In the genomic region with DNA sequence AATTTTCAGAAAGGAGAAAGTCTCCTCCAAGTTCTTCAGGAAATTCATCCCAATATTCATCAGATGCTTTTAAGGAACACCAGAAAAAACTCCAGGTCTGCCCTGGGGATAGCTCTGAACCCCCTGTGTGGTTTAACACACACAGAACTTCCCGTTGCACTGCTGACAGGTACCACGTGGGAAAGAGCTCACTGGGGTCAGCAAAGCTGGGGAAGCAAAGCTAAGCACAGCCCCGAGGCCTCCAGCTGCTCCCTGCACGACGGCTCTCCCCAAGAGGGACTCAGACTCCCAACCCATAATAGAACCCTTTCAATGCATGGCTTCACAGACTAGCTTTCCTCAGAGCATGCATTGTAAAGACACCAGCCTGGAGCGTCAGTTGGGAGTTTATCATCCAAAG, we compare ENCODE assay signal across 28 cellular contexts. TPM values are rescaled to one million over a fixed set of nuclear protein-coding genes. Genes with fewer than 3 reads are reported as not detected.
A peak's percentile ranks its signal among the peaks of the same experiment; 100 is the strongest.
DNase-seq lines count a peak whose midpoint lies in the region; ATAC-seq, FAIRE-seq and TF ChIP-seq lines count a peak whose summit lies in the region.
"Had no signal": no experiment of that assay in that cellular context is flagged by ENCODE, and none has a peak within 500 bp of the region (broad histone marks: within the 10 kb centered on the region; RNA-seq: fewer than 3 reads in every experiment).

No MANE protein-coding gene starts in this region.

- H3K4me1 ChIP-seq in HepG2 (ENCODE audit: insufficient read depth, low read length): peaks cover 74% of the 10 kb centered on the region
- H3K4me1 ChIP-seq: uterus had no signal

- 8% methylated on average over 6 of the region's 6 CpGs for WGBS in HepG2 (ENCODE audit: low lambda C conversion rate)

- H3K79me2 ChIP-seq in HepG2 (ENCODE audit: insufficient read depth, low read length): no peaks in the 10 kb centered on the region

- intact Hi-C loops in HepG2 (cut with micrococcal nuclease; ENCODE audit: unreplicated experiment): no loop called here
- intact Hi-C loops in sciatic nerve (cut with DNase I): no loop called here

- ATAC-seq in HepG2: peak; percentile 42
- no peak for ATAC-seq in sciatic nerve
- ATAC-seq: psoas muscle, T-helper 17 cell had no signal

- TF ChIP-seq CTCF in HepG2 (CRISPR knock-in tag; IDR thresholded peaks at IDR 0.05): no peak

- TF ChIP-seq EP300 in HepG2 (IDR thresholded peaks at IDR 0.05; ENCODE audit: low read depth in 2 of 2, low read length in 2 of 2) (no peak), HepG2 (CRISPR knock-in tag; IDR thresholded peaks at IDR 0.05; ENCODE audit: borderline replicate concordance) (no peak)

- no peak for TF ChIP-seq RAD21 in HepG2 (CRISPR knock-in tag; IDR thresholded peaks at IDR 0.05)

- POLR2A ChIA-PET in HepG2 (lab: Yijun Ruan, JAX): interaction anchor here (0.8 to 5.1 kb wide), 8 partner anchors 11 to 161 kb away, joined by 3 to 43 read pairs (median 4); partner anchors contain the start of genes ADI1 and RNASEH1

- H3K9me3 ChIP-seq in HepG2 (ENCODE audit: low read length): no peaks in the 10 kb centered on the region
- H3K9me3 ChIP-seq: neutrophil, psoas muscle, suprapubic skin, uterus had no signal

- H3K9ac ChIP-seq in HepG2 (ENCODE audit: insufficient read depth, low read depth, low read length): no peak overlapping the region

- no peak overlapping the region; a peak in 1 of 6 replicates for H3K4me3 ChIP-seq in HepG2 (replicated peaks in 1 of 3; ENCODE audit: insufficient read depth in 1 of 3, low read depth in 2 of 3, low read length in 3 of 3)
- H3K4me3 ChIP-seq: psoas muscle, SK-N-MC, suprapubic skin, uterus had no signal

- no TSS peak for BruUV-seq in HepG2 (replicated peaks; lab: Mats Ljungman, UMichigan)

- no peak for FAIRE-seq in HepG2 (lab: Jason Lieb, UNC)
- FAIRE-seq: GM12892 had no signal

- DNase-seq in NCI-H82 (lab: John Stamatoyannopoulos, UW) (peak; percentile 35), NCI-H82 treated with DMSO at 0.1 percent for 48 hours (lab: John Stamatoyannopoulos, UW; ENCODE audit: unreplicated experiment) (no peak), SK-MEL-5 (ENCODE audit: low read depth, low spot score) (peak; percentile 36), HepG2 (ENCODE audit: low spot score) (no peak), sciatic nerve (ENCODE audit: low spot score) (peak; percentile 34), HT-29 (ENCODE audit: low spot score) (no peak), NCI-H146 treated with DMSO at 0.1 percent for 48 hours (lab: John Stamatoyannopoulos, UW; ENCODE audit: unreplicated experiment) (no peak), NCI-H146 (lab: John Stamatoyannopoulos, UW) (no peak)
- DNase-seq: activated CD4-positive, alpha-beta T cell treated with anti-CD3 and anti-CD28 coated beads for 1 hour; activated gamma-delta T cell; activated T-cell treated with anti-CD3 and anti-CD28 coated beads for 4 hours; CD4-positive, alpha-beta T cell; effector memory CD4-positive, alpha-beta T cell; erythroblast; GOT3; mammary epithelial cell; NCI-H1105; NCI-H2081 treated with DMSO at 0.1 percent for 48 hours; NCI-H345; NCI-H748 treated with DMSO at 0.1 percent for 48 hours; stimulated activated naive CD4-positive, alpha-beta T cell; T-helper 17 cell had no signal

- CTCF ChIA-PET in HepG2 (lab: Yijun Ruan, JAX; ENCODE audit: low intra/inter-chr PET ratio, low total read pairs): no interaction called here

- H3K27me3 ChIP-seq in HepG2 (ENCODE audit: control insufficient read depth in 1 of 2, insufficient read depth in 2 of 2, low read length in 2 of 2): no peaks in the 10 kb centered on the region
- H3K27me3 ChIP-seq: neutrophil, suprapubic skin, uterus had no signal

- peaks cover 0 to 2% of the 10 kb centered on the region in 2 experiments; a peak in 2 of 5 replicates for H3K36me3 ChIP-seq in HepG2 (replicated peaks in 1 of 2; ENCODE audit: control insufficient read depth in 1 of 2, insufficient read depth in 2 of 2, low read length in 2 of 2)
- H3K36me3 ChIP-seq: uterus had no signal

- no peaks in the 10 kb centered on the region for H4K20me1 ChIP-seq in HepG2 (ENCODE audit: insufficient read depth, low read length)

- H3K4me2 ChIP-seq in HepG2 (ENCODE audit: low read depth, low read length): peak overlapping the region; percentile 32

- no peak overlapping the region for H3K27ac ChIP-seq in HepG2 (ENCODE audit: extremely low read length, insufficient read depth, low read length)
- H3K27ac ChIP-seq: neutrophil, psoas muscle, SK-N-MC, suprapubic skin had no signal

- H2AFZ ChIP-seq in HepG2 (ENCODE audit: low read length): no peak overlapping the region

- TF ChIP-seq POLR2A in HepG2 (IDR thresholded peaks at IDR 0.05; ENCODE audit: insufficient read depth in 1 of 2, low read depth in 2 of 2, low read length in 2 of 2): no peak

- in situ Hi-C loops in SK-MEL-5 (cut with HindIII; ENCODE audit: low pct_unique_long_range_greater_than_20kb, low sequenced_read_pairs) (no loop called here), HepG2 (cut with HindIII; ENCODE audit: extremely low pct_ligation_motif_present, low pct_unique_long_range_greater_than_20kb) (no loop called here)

TF ChIP-seq in HepG2, 621 proteins besides CTCF, POLR2A, EP300 and RAD21 (continues in another document):
- TF ChIP-seq ZNF441 (CRISPR knock-in tag; IDR thresholded peaks at IDR 0.05; ENCODE audit: borderline replicate concordance): no peak
- TF ChIP-seq ZNF773 (CRISPR knock-in tag; IDR thresholded peaks at IDR 0.05; ENCODE audit: borderline replicate concordance): no peak
- TF ChIP-seq ZNF678 (CRISPR knock-in tag; IDR thresholded peaks at IDR 0.05): no peak
- TF ChIP-seq DNMT1 (CRISPR knock-in tag; IDR thresholded peaks at IDR 0.05): no peak
- no peak for TF ChIP-seq ATRX (CRISPR knock-in tag; IDR thresholded peaks at IDR 0.05; ENCODE audit: borderline replicate concordance)
- no peak for TF ChIP-seq PHF20 (CRISPR knock-in tag; IDR thresholded peaks at IDR 0.05)
- TF ChIP-seq RFX5 (IDR thresholded peaks at IDR 0.05; ENCODE audit: low read depth, low read length): no peak
- TF ChIP-seq ZNF274 (CRISPR knock-in tag; IDR thresholded peaks at IDR 0.05): no peak
- TF ChIP-seq ZNF33B (CRISPR knock-in tag; IDR thresholded peaks at IDR 0.05): no peak
- no peak for TF ChIP-seq FOXC1 (CRISPR knock-in tag; IDR thresholded peaks at IDR 0.05; ENCODE audit: borderline replicate concordance)
- TF ChIP-seq DPF2 (CRISPR knock-in tag; IDR thresholded peaks at IDR 0.05; ENCODE audit: borderline replicate concordance, low read depth): no peak

RNA-seq across cellular contexts. Expression of gene ADI1, which starts 28.0 kb away (rescaled TPM):
- 63.4 and 68.1 TPM in 2 replicates for total RNA-seq in SK-MEL-5 (2014; rRNA removed; shearing (Covaris generic))
- polyA plus RNA-seq in SK-MEL-5 (2015; cell fraction: cytosol; rRNA removed): 59.8 and 67.8 TPM in 2 replicates
- polyA plus RNA-seq in SK-MEL-5 (2015; cell fraction: nucleus; rRNA removed): 18.0 and 20.8 TPM in 2 replicates
- 123 and 135 TPM in 2 replicates for total RNA-seq in HepG2 (2016; rRNA removed; fragmentation: Illumina TruSeq; extraction: Trizol)
- total RNA-seq in HepG2 (2016; cell fraction: cytosol; rRNA removed; fragmentation: Illumina TruSeq; extraction: Trizol; ENCODE audit: low read depth): 16.6 and 17.0 TPM in 2 replicates
- total RNA-seq in HepG2 (2016; cell fraction: insoluble cytoplasmic fraction; rRNA removed; fragmentation: Illumina TruSeq; extraction: Trizol): 124 and 138 TPM in 2 replicates
- total RNA-seq in HepG2 (2016; cell fraction: membrane; rRNA removed; fragmentation: Illumina TruSeq; extraction: Trizol): 45.5 and 47.8 TPM in 2 replicates
- 54.5 and 64.3 TPM in 2 replicates for total RNA-seq in HepG2 (2016; cell fraction: nucleus; rRNA removed; fragmentation: Illumina TruSeq; extraction: Trizol)
- 21.3 and 28.7 TPM in 2 replicates for polyA plus RNA-seq in HepG2 (2011; rRNA removed)
- 22.7 and 24.5 TPM in 2 replicates for polyA plus RNA-seq in HepG2 (2011; cell fraction: cytosol; rRNA removed)
- 16.1 and 17.6 TPM in 2 replicates for polyA plus RNA-seq in HepG2 (2011; cell fraction: nucleus; rRNA removed)
- polyA plus RNA-seq in HepG2 (2012): 22.9 and 33.0 TPM in 2 replicates
- 20.5 and 20.6 TPM in 2 replicates for polyA plus RNA-seq in HepG2 (2016; cell fraction: cytosol; fragmentation: Illumina TruSeq; extraction: Trizol; ENCODE audit: low read depth)
- 160 TPM in 2 replicates for polyA plus RNA-seq in HepG2 (2016; cell fraction: insoluble cytoplasmic fraction; fragmentation: Illumina TruSeq; extraction: Trizol; ENCODE audit: low read depth)
- polyA plus RNA-seq in HepG2 (2016; cell fraction: membrane; fragmentation: Illumina TruSeq; extraction: Trizol; ENCODE audit: low read depth): 42.7 and 43.1 TPM in 2 replicates
- polyA plus RNA-seq in HepG2 (2016; cell fraction: nucleus; fragmentation: Illumina TruSeq; extraction: Trizol; ENCODE audit: insufficient read depth, low read depth): 92.2 and 100 TPM in 2 replicates
- 15.1 and 19.1 TPM in 2 replicates for polyA minus RNA-seq in HepG2 (2011; rRNA and poly(A)+ RNA removed; ENCODE audit: low replicate concordance)
- polyA minus RNA-seq in HepG2 (2011; cell fraction: cytosol; rRNA and poly(A)+ RNA removed): 13.2 and 18.8 TPM in 2 replicates
- 19.3 and 23.8 TPM in 2 replicates for polyA minus RNA-seq in HepG2 (2011; cell fraction: nucleus; rRNA and poly(A)+ RNA removed)
- total RNA-seq in sciatic nerve: 52.9 TPM
- 41.7 and 47.4 TPM in 2 replicates for total RNA-seq in HT-29 (2014; rRNA removed; shearing (Covaris generic))

Comparison
In these comparisons a context has a peak if more than half of its experiments do, and no peak if none do; other contexts are left out.
1. DNase-seq: peak in NCI-H82 (single experiment), SK-MEL-5 (single experiment) and sciatic nerve (single experiment); none in NCI-H82 treated with DMSO at 0.1 percent for 48 hours (single experiment), HepG2 (single experiment), HT-29 (single experiment), NCI-H146 treated with DMSO at 0.1 percent for 48 hours (single experiment) and NCI-H146 (single experiment).